28 cellular contexts compared by ENCODE assay signal in the genomic region with DNA sequence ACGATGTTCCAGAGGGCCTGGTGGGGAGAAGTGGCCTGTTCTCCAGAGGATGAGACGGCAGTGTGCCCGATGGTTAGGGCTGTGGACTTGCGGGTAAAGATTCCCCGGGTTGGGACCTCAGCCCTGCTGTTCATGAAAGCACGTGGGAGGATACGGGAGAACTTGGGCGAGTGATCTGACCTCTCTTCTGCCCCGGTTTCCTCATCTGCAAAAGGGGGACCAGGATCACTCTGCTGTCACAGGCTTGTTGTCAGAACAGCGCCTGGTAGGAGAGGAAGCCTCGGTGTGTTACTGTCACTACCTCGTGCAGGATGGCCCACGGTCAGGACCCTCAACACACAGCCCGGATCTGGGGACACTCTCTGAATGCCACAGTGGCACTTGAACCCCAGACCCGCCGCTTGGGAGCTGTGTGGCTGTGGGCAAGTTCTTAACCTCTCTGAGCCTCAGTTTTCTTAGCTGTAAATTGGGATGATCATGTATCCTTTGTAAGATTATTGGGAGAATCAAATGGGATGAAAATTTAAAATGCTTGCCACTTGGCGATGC.
"Had no signal": no experiment of that assay in that cellular context is flagged by ENCODE, and none has a peak within 500 bp of the region (broad histone marks: within the 10 kb centered on the region; RNA-seq: fewer than 3 reads in every experiment).

No MANE protein-coding gene starts in this region.

- H3K27ac Mint-ChIP-seq: activated B cell treated with CpG ODN at 0.5 μM for 24 hours; activated CD4-positive, alpha-beta T cell treated with anti-CD3 and anti-CD28 coated beads, Interleukin-2, amount 10 ng/mL, durations not matched to agents 24 days and 14 days; activated CD8-positive, alpha-beta memory T cell treated with anti-CD3 and anti-CD28 coated beads, Interleukin-2, amount 10 ng/mL, durations not matched to agents 7 days and 5 days; activated naive CD4-positive, alpha-beta T cell treated with anti-CD3 and anti-CD28 coated beads for 36 hours; activated naive CD8-positive, alpha-beta T cell; activated T-cell treated with anti-CD3 and anti-CD28 coated beads, Interleukin-2, amount 50 U/mL, for 24 hours; activated T-helper 1 cell treated with anti-CD3 and anti-CD28 coated beads, Interleukin-12 subunit alpha, Interleukin-12 subunit beta, Interleukin-2, Interleukin-4 antibody, amounts not matched to agents 30 ng/mL and 10 ng/mL and 1 ng/mL, durations not matched to agents 14 hours and 24 hours and 36 hours; T-helper 17 cell had no signal

- H3K27me3 ChIP-seq: brain microvascular endothelial cell, cardiac muscle cell, Peyer's patch had no signal

- FAIRE-seq: K562, TTC549 had no signal

- DNase-seq: activated B cell treated with CpG ODN at 0.5 μM for 24 hours; activated CD4-positive, alpha-beta T cell treated with anti-CD3 and anti-CD28 coated beads for 1 hour; activated CD4-positive, alpha-beta T cell treated with anti-CD3 and anti-CD28 coated beads, Interleukin-2, amount 10 ng/mL, durations not matched to agents 24 days and 14 days; activated CD4-positive, alpha-beta T cell treated with anti-CD3 and anti-CD28 coated beads, Interleukin-2, amount 50 U/mL, for 48 hours; activated CD8-positive, alpha-beta memory T cell treated with anti-CD3 and anti-CD28 coated beads, Interleukin-2, amount 10 ng/mL, durations not matched to agents 7 days and 5 days; activated effector memory CD4-positive, alpha-beta T cell treated with Interleukin-2 at 50 U/mL for 16 hours; activated naive CD4-positive, alpha-beta T cell treated with anti-CD3 and anti-CD28 coated beads for 36 hours; activated T-cell treated with anti-CD3 and anti-CD28 coated beads, Interleukin-2, amount 50 U/mL, for 24 hours; amygdala; Karpas-422; MM.1S; NCI-H146; NCI-H2081 treated with DMSO at 0.1 percent for 48 hours; NCI-H446; NCI-H524; Peyer's patch; SHP77; T-helper 17 cell; T1000 had no signal

- H3K9me3 ChIP-seq: Peyer's patch, SJSA1 had no signal

- H3K4me1 Mint-ChIP-seq: activated B cell treated with CpG ODN at 0.5 μM for 24 hours; activated CD4-positive, alpha-beta T cell treated with anti-CD3 and anti-CD28 coated beads, Interleukin-2, amount 10 ng/mL, durations not matched to agents 24 days and 14 days; activated CD8-positive, alpha-beta memory T cell treated with anti-CD3 and anti-CD28 coated beads, Interleukin-2, amount 10 ng/mL, durations not matched to agents 7 days and 5 days; T-helper 17 cell had no signal

- H3K4me3 Mint-ChIP-seq: activated B cell treated with CpG ODN at 0.5 μM for 24 hours; activated CD4-positive, alpha-beta T cell treated with anti-CD3 and anti-CD28 coated beads, Interleukin-2, amount 10 ng/mL, durations not matched to agents 24 days and 14 days; activated CD8-positive, alpha-beta memory T cell treated with anti-CD3 and anti-CD28 coated beads, Interleukin-2, amount 10 ng/mL, durations not matched to agents 7 days and 5 days; activated naive CD4-positive, alpha-beta T cell treated with anti-CD3 and anti-CD28 coated beads for 36 hours; activated naive CD8-positive, alpha-beta T cell; activated T-cell treated with anti-CD3 and anti-CD28 coated beads, Interleukin-2, amount 50 U/mL, for 24 hours; activated T-helper 1 cell treated with anti-CD3 and anti-CD28 coated beads, Interleukin-12 subunit alpha, Interleukin-12 subunit beta, Interleukin-2, Interleukin-4 antibody, amounts not matched to agents 30 ng/mL and 10 ng/mL and 1 ng/mL, durations not matched to agents 14 hours and 24 hours and 36 hours; T-helper 17 cell had no signal

- H3K4me1 ChIP-seq: Peyer's patch had no signal

- ATAC-seq: activated CD8-positive, alpha-beta memory T cell treated with anti-CD3 and anti-CD28 coated beads, Interleukin-2, amount 10 ng/mL, durations not matched to agents 7 days and 5 days; K562; SK-N-SH treated with all-trans-retinoic acid at 6 μM for 48 hours; T-helper 17 cell had no signal

- H3K27ac ChIP-seq: brain microvascular endothelial cell, cardiac muscle cell, Peyer's patch, RWPE1, SJSA1 had no signal

- H3K4me3 ChIP-seq: cardiac muscle cell, K562, Peyer's patch, SJSA1 had no signal

- H3K36me3 Mint-ChIP-seq: activated CD8-positive, alpha-beta memory T cell treated with anti-CD3 and anti-CD28 coated beads, Interleukin-2, amount 10 ng/mL, durations not matched to agents 7 days and 5 days had no signal

- H3K9me3 Mint-ChIP-seq: activated B cell treated with CpG ODN at 0.5 μM for 24 hours; activated CD4-positive, alpha-beta T cell treated with anti-CD3 and anti-CD28 coated beads, Interleukin-2, amount 10 ng/mL, durations not matched to agents 24 days and 14 days; activated naive CD4-positive, alpha-beta T cell treated with anti-CD3 and anti-CD28 coated beads for 36 hours; activated T-cell treated with anti-CD3 and anti-CD28 coated beads, Interleukin-2, amount 50 U/mL, for 24 hours; activated T-helper 1 cell treated with anti-CD3 and anti-CD28 coated beads, Interleukin-12 subunit alpha, Interleukin-12 subunit beta, Interleukin-2, Interleukin-4 antibody, amounts not matched to agents 30 ng/mL and 10 ng/mL and 1 ng/mL, durations not matched to agents 14 hours and 24 hours and 36 hours had no signal

- H3K27me3 Mint-ChIP-seq: activated B cell treated with CpG ODN at 0.5 μM for 24 hours; activated CD4-positive, alpha-beta T cell treated with anti-CD3 and anti-CD28 coated beads, Interleukin-2, amount 10 ng/mL, durations not matched to agents 24 days and 14 days; activated CD8-positive, alpha-beta memory T cell treated with anti-CD3 and anti-CD28 coated beads, Interleukin-2, amount 10 ng/mL, durations not matched to agents 7 days and 5 days; activated naive CD8-positive, alpha-beta T cell; activated T-cell treated with anti-CD3 and anti-CD28 coated beads, Interleukin-2, amount 50 U/mL, for 24 hours had no signal

- H3K36me3 ChIP-seq: brain microvascular endothelial cell, Peyer's patch, SJSA1 had no signal
